Comparison of ENCODE assay signal across 27 cellular contexts in the genomic region with DNA sequence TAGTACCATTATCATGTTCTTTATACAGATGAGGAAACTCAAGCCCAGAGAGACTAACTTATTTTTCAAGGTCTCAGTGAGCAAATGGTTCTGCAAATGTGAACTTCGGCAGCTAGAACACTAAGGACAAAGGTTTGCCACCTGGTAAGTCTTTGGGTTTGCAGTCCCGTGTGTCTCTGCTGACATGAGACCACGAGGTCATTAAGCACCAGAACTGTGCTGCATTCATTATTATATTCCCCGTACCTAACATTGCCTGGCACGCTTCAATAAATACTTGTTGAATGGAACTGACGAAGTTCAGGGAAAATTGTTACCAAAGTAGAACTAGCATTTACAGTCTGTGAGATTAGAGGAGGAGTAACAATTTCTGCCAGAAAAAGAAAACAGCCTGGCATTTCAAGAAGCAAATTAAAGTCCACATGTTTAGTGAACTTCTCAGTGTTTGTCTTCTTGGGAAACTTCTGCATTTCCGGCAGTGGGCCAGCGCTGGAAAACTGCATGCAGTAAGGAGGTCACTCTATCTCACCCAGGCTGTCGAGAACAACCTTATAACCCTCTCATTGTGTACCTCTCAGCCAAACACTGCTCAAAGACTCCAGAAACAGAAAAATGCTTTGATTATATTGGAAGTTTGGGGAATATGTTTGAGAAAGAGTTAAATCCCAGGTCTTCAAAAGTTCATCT.
"Had no signal": no experiment of that assay in that cellular context is flagged by ENCODE, and none has a peak within 500 bp of the region (broad histone marks: within the 10 kb centered on the region; RNA-seq: fewer than 3 reads in every experiment).

No MANE protein-coding gene starts in this region.

- H3K4me1 Mint-ChIP-seq: memory B cell; natural killer cell; stimulated activated effector memory CD8-positive, alpha-beta T cell treated with anti-CD3 and anti-CD28 coated beads, Interleukin-12 subunit alpha, Interleukin-12 subunit beta, amount 100 ng/mL, for 72 hours had no signal

- H3K4me3 Mint-ChIP-seq: memory B cell; natural killer cell; stimulated activated effector memory CD8-positive, alpha-beta T cell treated with anti-CD3 and anti-CD28 coated beads, Interleukin-12 subunit alpha, Interleukin-12 subunit beta, amount 100 ng/mL, for 72 hours had no signal

- H3K36me3 Mint-ChIP-seq: memory B cell; natural killer cell; stimulated activated effector memory CD8-positive, alpha-beta T cell treated with anti-CD3 and anti-CD28 coated beads, Interleukin-12 subunit alpha, Interleukin-12 subunit beta, amount 100 ng/mL, for 72 hours had no signal

- H3K27ac Mint-ChIP-seq: memory B cell; natural killer cell; stimulated activated effector memory CD8-positive, alpha-beta T cell treated with anti-CD3 and anti-CD28 coated beads, Interleukin-12 subunit alpha, Interleukin-12 subunit beta, amount 100 ng/mL, for 72 hours had no signal

- H3K27me3 ChIP-seq: dorsolateral prefrontal cortex, foreskin keratinocyte, gastroesophageal sphincter, heart right ventricle, right atrium auricular region, sigmoid colon, tibial nerve, upper lobe of left lung had no signal

- H3K4me1 ChIP-seq: foreskin keratinocyte, gastroesophageal sphincter, heart right ventricle, pancreas, right atrium auricular region, sigmoid colon, tibial nerve, upper lobe of left lung had no signal

- H3K4me3 ChIP-seq: dorsolateral prefrontal cortex, gastroesophageal sphincter, heart right ventricle, lung, pancreas, right atrium auricular region, sigmoid colon, thoracic aorta, tibial nerve, upper lobe of left lung had no signal

- ATAC-seq: foreskin keratinocyte; gastroesophageal sphincter; heart right ventricle; left colon; left ventricle myocardium superior; natural killer cell; pancreas; stimulated activated effector memory CD8-positive, alpha-beta T cell treated with anti-CD3 and anti-CD28 coated beads, Interleukin-12 subunit alpha, Interleukin-12 subunit beta, amount 100 ng/mL, for 72 hours had no signal

- DNase-seq: dorsolateral prefrontal cortex; effector CD4-positive, alpha-beta T cell; foreskin keratinocyte; heart right ventricle; hippocampal formation; kidney glomerular epithelial cell; left colon; left ventricle myocardium superior; natural killer cell; pancreas; sigmoid colon; stimulated activated CD4-positive, alpha-beta T cell treated with anti-CD3 and anti-CD28 coated beads, Interleukin-2, amount 100 ng/mL, for 24 hours; stimulated activated CD4-positive, alpha-beta T cell treated with anti-CD3 and anti-CD28 coated beads, Interleukin-4, amount 100 ng/mL, for 24 hours; stimulated activated naive CD4-positive, alpha-beta T cell treated with Interleukin-2 at 50 U/mL for 16 hours; substantia nigra; upper lobe of left lung had no signal

- FAIRE-seq: colon, islet of Langerhans, pancreas, urothelium cell line had no signal

- H3K27ac ChIP-seq: dorsolateral prefrontal cortex, foreskin keratinocyte, gastroesophageal sphincter, heart right ventricle, neutrophil, pancreas, right atrium auricular region, sigmoid colon, thoracic aorta, tibial nerve, upper lobe of left lung had no signal

- H3K9me3 ChIP-seq: gastroesophageal sphincter, neutrophil, pancreas, right atrium auricular region, sigmoid colon, thoracic aorta, tibial nerve, upper lobe of left lung had no signal

- H3K9me3 Mint-ChIP-seq: memory B cell; natural killer cell; stimulated activated effector memory CD8-positive, alpha-beta T cell treated with anti-CD3 and anti-CD28 coated beads, Interleukin-12 subunit alpha, Interleukin-12 subunit beta, amount 100 ng/mL, for 72 hours had no signal

- H3K36me3 ChIP-seq: gastroesophageal sphincter, heart right ventricle, neutrophil, pancreas, right atrium auricular region, sigmoid colon, thoracic aorta, tibial nerve, upper lobe of left lung had no signal
